In genomic region chr12:29752121-29752520, GRCh38 we compare ENCODE assay signal across 1 cellular context.
TF ChIP-seq lines count a peak whose summit lies in the region.

No MANE protein-coding gene starts in this region.

TF ChIP-seq in IMR-90, 13 proteins besides CTCF, POLR2A, EP300 and RAD21:
- TF ChIP-seq MAFK (IDR thresholded peaks at IDR 0.05; ENCODE audit: low read depth, low read length) (no peak), NFE2L2 (IDR thresholded peaks at IDR 0.05; ENCODE audit: low read depth, low read length) (no peak), BHLHE40 (IDR thresholded peaks at IDR 0.05; ENCODE audit: low read depth, low read length) (no peak), RCOR1 (IDR thresholded peaks at IDR 0.05; ENCODE audit: insufficient replicate concordance, low read length) (no peak), FOS (IDR thresholded peaks at IDR 0.05; ENCODE audit: low read depth, low read length) (no peak), CHD1 (IDR thresholded peaks at IDR 0.05; ENCODE audit: low read depth, low read length) (no peak), CEBPB (IDR thresholded peaks at IDR 0.05; ENCODE audit: low read depth, low read length) (no peak), MXI1 (IDR thresholded peaks at IDR 0.05; ENCODE audit: borderline replicate concordance, low read depth, low read length) (no peak), SMC3 (IDR thresholded peaks at IDR 0.05; ENCODE audit: low read depth, low read length) (no peak), MAZ (IDR thresholded peaks at IDR 0.05; ENCODE audit: borderline replicate concordance, low read depth, low read length) (no peak), RFX5 (IDR thresholded peaks at IDR 0.05; ENCODE audit: low read depth, low read length) (no peak)
- TF ChIP-seq, protein P1, sequence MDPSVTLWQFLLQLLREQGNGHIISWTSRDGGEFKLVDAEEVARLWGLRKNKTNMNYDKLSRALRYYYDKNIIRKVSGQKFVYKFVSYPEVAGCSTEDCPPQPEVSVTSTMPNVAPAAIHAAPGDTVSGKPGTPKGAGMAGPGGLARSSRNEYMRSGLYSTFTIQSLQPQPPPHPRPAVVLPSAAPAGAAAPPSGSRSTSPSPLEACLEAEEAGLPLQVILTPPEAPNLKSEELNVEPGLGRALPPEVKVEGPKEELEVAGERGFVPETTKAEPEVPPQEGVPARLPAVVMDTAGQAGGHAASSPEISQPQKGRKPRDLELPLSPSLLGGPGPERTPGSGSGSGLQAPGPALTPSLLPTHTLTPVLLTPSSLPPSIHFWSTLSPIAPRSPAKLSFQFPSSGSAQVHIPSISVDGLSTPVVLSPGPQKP (IDR thresholded peaks at IDR 0.05; ENCODE audit: borderline replicate concordance, low read depth, low read length): no peak
- TF ChIP-seq, protein P2, sequence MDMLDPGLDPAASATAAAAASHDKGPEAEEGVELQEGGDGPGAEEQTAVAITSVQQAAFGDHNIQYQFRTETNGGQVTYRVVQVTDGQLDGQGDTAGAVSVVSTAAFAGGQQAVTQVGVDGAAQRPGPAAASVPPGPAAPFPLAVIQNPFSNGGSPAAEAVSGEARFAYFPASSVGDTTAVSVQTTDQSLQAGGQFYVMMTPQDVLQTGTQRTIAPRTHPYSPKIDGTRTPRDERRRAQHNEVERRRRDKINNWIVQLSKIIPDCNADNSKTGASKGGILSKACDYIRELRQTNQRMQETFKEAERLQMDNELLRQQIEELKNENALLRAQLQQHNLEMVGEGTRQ (IDR thresholded peaks at IDR 0.05; ENCODE audit: low read depth, low read length): no peak
